11 cellular contexts compared by ENCODE assay signal in the genomic region with DNA sequence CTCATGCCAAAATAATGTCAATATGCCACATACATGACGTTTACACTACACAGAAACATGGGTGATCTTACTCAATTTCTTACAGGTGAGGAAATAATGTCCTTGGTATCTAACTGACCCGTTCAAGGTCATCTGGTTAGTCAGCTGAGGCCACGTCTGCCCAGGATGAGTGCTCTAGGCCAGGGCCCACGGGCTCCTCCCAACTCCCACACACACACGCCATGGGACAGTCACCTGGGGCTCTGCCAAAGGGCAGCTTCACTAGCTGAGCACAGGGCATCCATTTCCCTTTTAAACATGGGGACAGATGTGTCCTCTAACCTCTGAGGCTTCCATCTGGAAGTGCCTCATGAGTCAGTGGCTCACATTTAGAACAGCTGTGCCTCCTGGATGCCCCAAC.
A peak's percentile ranks its signal among the peaks of the same experiment; 100 is the strongest.
DNase-seq lines count a peak whose midpoint lies in the region; ATAC-seq and TF ChIP-seq lines count a peak whose summit lies in the region.
"Had no signal": no experiment of that assay in that cellular context is flagged by ENCODE, and none has a peak within 500 bp of the region (broad histone marks: within the 10 kb centered on the region; RNA-seq: fewer than 3 reads in every experiment).

No MANE protein-coding gene starts in this region.

- DNase-seq in CD1c-positive myeloid dendritic cell (ENCODE audit: extremely low spot score) = peak; percentile 67
- peak; percentile 66 to 85 for DNase-seq in NCI-H524 (lab: John Stamatoyannopoulos, UW)
- peak; percentile 85 for DNase-seq in fibroblast of the aortic adventitia (ENCODE audit: low read depth)
- peak; percentile 72 to 84 (median 81) for DNase-seq in ovary
- DNase-seq in mucosa of gallbladder (ENCODE audit: low spot score) = no peak
- DNase-seq in neural progenitor cell (ENCODE audit: low spot score) = no peak
- DNase-seq: NCI-H774 had no signal

- H3K27ac ChIP-seq in ovary = no peak overlapping the region
- no peak overlapping the region for H3K27ac ChIP-seq in neural progenitor cell

- no peaks in the 10 kb centered on the region for H3K36me3 ChIP-seq in ovary
- no peaks in the 10 kb centered on the region for H3K36me3 ChIP-seq in neural progenitor cell

- H3K4me2 ChIP-seq in neural progenitor cell = no peak overlapping the region

- peaks cover 10% of the 10 kb centered on the region for H4K20me1 ChIP-seq in neural progenitor cell (ENCODE audit: low read depth)

- TF ChIP-seq CTCF in fibroblast of the aortic adventitia (IDR thresholded peaks at IDR 0.05; ENCODE audit: insufficient read depth, low read length) = no peak
- TF ChIP-seq CTCF in ovary (IDR thresholded peaks at IDR 0.05) = no peak
- TF ChIP-seq CTCF in neural progenitor cell (IDR thresholded peaks at IDR 0.05) = no peak

- H3K27ac Mint-ChIP-seq in neural progenitor cell = no peak overlapping the region
- H3K27ac Mint-ChIP-seq: memory B cell had no signal

- H3K4me1 Mint-ChIP-seq in neural progenitor cell = peaks cover 31% of the 10 kb centered on the region
- H3K4me1 Mint-ChIP-seq: central memory CD8-positive, alpha-beta T cell had no signal

- peaks cover 32% of the 10 kb centered on the region for H3K4me1 ChIP-seq in ovary (ENCODE audit: insufficient read depth)
- peaks cover 24% of the 10 kb centered on the region for H3K4me1 ChIP-seq in neural progenitor cell

- no peaks in the 10 kb centered on the region for H3K79me2 ChIP-seq in neural progenitor cell (ENCODE audit: low read depth)

- TF ChIP-seq EP300 in ovary (IDR thresholded peaks at IDR 0.05) = no peak

- 15 to 19% (median 16%) methylated on average over 5 of the region's 5 CpGs for WGBS in ovary, 3 donors

- H3K27me3 ChIP-seq in ovary (no peaks in the 10 kb centered on the region), neural progenitor cell (no peaks in the 10 kb centered on the region)

- H3K9ac ChIP-seq in neural progenitor cell = no peak overlapping the region

- H3K9me3 Mint-ChIP-seq in neural progenitor cell = no peaks in the 10 kb centered on the region
- H3K9me3 Mint-ChIP-seq: central memory CD8-positive, alpha-beta T cell; memory B cell had no signal

- no peak overlapping the region for H3K4me3 Mint-ChIP-seq in neural progenitor cell
- H3K4me3 Mint-ChIP-seq: central memory CD8-positive, alpha-beta T cell; memory B cell had no signal

- ATAC-seq in GM18511 (IDR thresholded peaks at IDR 0.05; ENCODE audit: unreplicated experiment) (no peak), GM18909 (IDR thresholded peaks at IDR 0.05; ENCODE audit: poor library complexity, unreplicated experiment) (no peak)

- no peak for TF ChIP-seq POLR2A in ovary (IDR thresholded peaks at IDR 0.05)

- H3K27me3 Mint-ChIP-seq in neural progenitor cell (ENCODE audit: insufficient read depth, low read depth) = no peaks in the 10 kb centered on the region
- H3K27me3 Mint-ChIP-seq: central memory CD8-positive, alpha-beta T cell; memory B cell had no signal

- H3K9me3 ChIP-seq in ovary (no peaks in the 10 kb centered on the region), neural progenitor cell (ENCODE audit: low read depth) (no peaks in the 10 kb centered on the region)

- no peak overlapping the region for H3K4me3 ChIP-seq in fibroblast of the aortic adventitia (ENCODE audit: low read depth, low read length)
- no peak overlapping the region for H3K4me3 ChIP-seq in ovary
- H3K4me3 ChIP-seq in neural progenitor cell = no peak overlapping the region

- intact Hi-C loops in ovary (cut with DNase I) = no loop called here

- H3F3A ChIP-seq in neural progenitor cell (ENCODE audit: low read depth) = peaks cover 4% of the 10 kb centered on the region

- H3K36me3 Mint-ChIP-seq in neural progenitor cell = no peaks in the 10 kb centered on the region

- H2AFZ ChIP-seq in neural progenitor cell (replicated peaks) = no peak overlapping the region

Comparison
In these comparisons a context has a peak if more than half of its experiments do, and no peak if none do; other contexts are left out.
1. DNase-seq: peak in CD1c-positive myeloid dendritic cell (single experiment), NCI-H524 (2 of 2), fibroblast of the aortic adventitia (single experiment) and ovary (5 of 5); none in mucosa of gallbladder (single experiment) and neural progenitor cell (single experiment).